In genomic region chr6:133062077-133062476, GRCh38 we compare ENCODE assay signal across 18 cellular contexts.
DNase-seq lines count a peak whose midpoint lies in the region; ATAC-seq and TF ChIP-seq lines count a peak whose summit lies in the region.
"Had no signal": no experiment of that assay in that cellular context is flagged by ENCODE, and none has a peak within 500 bp of the region (broad histone marks: within the 10 kb centered on the region; RNA-seq: fewer than 3 reads in every experiment).

No MANE protein-coding gene starts in this region.

- H3K36me3 Mint-ChIP-seq in CD4-positive, alpha-beta memory T cell: no peaks in the 10 kb centered on the region
- H3K36me3 Mint-ChIP-seq in WTC11: no peaks in the 10 kb centered on the region
- H3K36me3 Mint-ChIP-seq: CD4-positive, CD25-positive, alpha-beta regulatory T cell had no signal

- POLR2A ChIA-PET in CD4-positive, alpha-beta memory T cell (lab: Charles Lee; ENCODE audit: partially characterized antibody): no interaction called here
- POLR2A ChIA-PET in WTC11 (lab: Charles Lee): no interaction called here

- DNase-seq in H4 (ENCODE audit: low spot score) (peak; percentile 13), adipocyte (ENCODE audit: low read depth) (no peak), gastrocnemius medialis (peak; percentile 46 to 51), WTC11 (ENCODE audit: low spot score) (no peak), amniotic stem cell (lab: John Stamatoyannopoulos, UW) (no peak), erythroblast (lab: John Stamatoyannopoulos, UW) (no peak)
- DNase-seq in CD4-positive, alpha-beta memory T cell: no peak
- DNase-seq: activated CD4-positive, alpha-beta T cell treated with anti-CD3 and anti-CD28 coated beads, Interleukin-2, amount 10 ng/mL, durations not matched to agents 7 days and 5 days; CD4-positive, CD25-positive, alpha-beta regulatory T cell; islet precursor cell; NCI-H187 treated with DMSO at 0.1 percent for 48 hours; NCI-H526; stimulated activated CD4-positive, alpha-beta T cell treated with anti-CD3 and anti-CD28 coated beads, Interleukin-2, amount 100 ng/mL, for 48 hours; T-helper 9 cell; upper lobe of left lung had no signal

- peaks cover 0 to 4% (median 0%) of the 10 kb centered on the region in 8 donors for H3K9me3 Mint-ChIP-seq in CD4-positive, alpha-beta memory T cell
- no peaks in the 10 kb centered on the region for H3K9me3 Mint-ChIP-seq in WTC11
- H3K9me3 Mint-ChIP-seq: activated CD4-positive, alpha-beta T cell treated with anti-CD3 and anti-CD28 coated beads, Interleukin-2, amount 10 ng/mL, durations not matched to agents 7 days and 5 days had no signal

- H3K4me3 ChIP-seq in adipocyte (ENCODE audit: low read length): peak overlapping the region; percentile 67
- H3K4me3 ChIP-seq in gastroesophageal sphincter: no peak overlapping the region
- peak overlapping the region in 2 of 4 donors; percentile 21 to 30 for H3K4me3 ChIP-seq in gastrocnemius medialis
- no peak overlapping the region for H3K4me3 ChIP-seq in CD4-positive, alpha-beta memory T cell (ENCODE audit: low read length in 2 of 2)
- H3K4me3 ChIP-seq: adrenal gland, K562, upper lobe of left lung had no signal

- TF ChIP-seq POLR2A in gastroesophageal sphincter (IDR thresholded peaks at IDR 0.05): no peak
- TF ChIP-seq POLR2A in gastrocnemius medialis (IDR thresholded peaks at IDR 0.05): peak in 1 of 2 donors; percentile 33
- TF ChIP-seq POLR2A in erythroblast (IDR thresholded peaks at IDR 0.05; ENCODE audit: low read length): no peak

- 13 to 21% methylated on average over 4 of the region's 4 CpGs for WGBS in gastroesophageal sphincter (ENCODE audit: low coverage in 1 of 2), 2 donors

- no peak overlapping the region for H3K4me3 Mint-ChIP-seq in CD4-positive, alpha-beta memory T cell
- no peak overlapping the region for H3K4me3 Mint-ChIP-seq in WTC11
- H3K4me3 Mint-ChIP-seq: activated CD4-positive, alpha-beta T cell treated with anti-CD3 and anti-CD28 coated beads, Interleukin-2, amount 10 ng/mL, durations not matched to agents 7 days and 5 days; CD4-positive, CD25-positive, alpha-beta regulatory T cell had no signal

- CTCF ChIA-PET in CD4-positive, alpha-beta memory T cell (lab: Charles Lee; ENCODE audit: partially characterized antibody): no interaction called here
- CTCF ChIA-PET in WTC11 (lab: Charles Lee): no interaction called here

- no peaks in the 10 kb centered on the region for H3K27me3 Mint-ChIP-seq in CD4-positive, alpha-beta memory T cell
- H3K27me3 Mint-ChIP-seq in WTC11 (ENCODE audit: low read depth): no peaks in the 10 kb centered on the region
- H3K27me3 Mint-ChIP-seq: CD4-positive, CD25-positive, alpha-beta regulatory T cell had no signal

- H3K27me3 ChIP-seq in adipocyte (replicated peaks; ENCODE audit: control insufficient read depth, insufficient read depth, low read length): no peaks in the 10 kb centered on the region
- no peaks in the 10 kb centered on the region for H3K27me3 ChIP-seq in gastroesophageal sphincter
- H3K27me3 ChIP-seq in gastrocnemius medialis: no peaks in the 10 kb centered on the region
- H3K27me3 ChIP-seq in CD4-positive, alpha-beta memory T cell (ENCODE audit: insufficient read depth, low read length): no peaks in the 10 kb centered on the region
- H3K27me3 ChIP-seq: adrenal gland, upper lobe of left lung had no signal

- TF ChIP-seq CTCF in gastroesophageal sphincter (IDR thresholded peaks at IDR 0.05) (no peak), gastrocnemius medialis (IDR thresholded peaks at IDR 0.05 in 4 of 5, conservative IDR thresholded peaks at IDR 0.05 in 1 of 5) (no peak), WTC11 (IDR thresholded peaks at IDR 0.05) (no peak)

- H3K27ac Mint-ChIP-seq in CD4-positive, alpha-beta memory T cell: no peak overlapping the region
- no peak overlapping the region for H3K27ac Mint-ChIP-seq in WTC11
- H3K27ac Mint-ChIP-seq: activated CD4-positive, alpha-beta T cell treated with anti-CD3 and anti-CD28 coated beads, Interleukin-2, amount 10 ng/mL, durations not matched to agents 7 days and 5 days; CD4-positive, CD25-positive, alpha-beta regulatory T cell had no signal

- H3K27ac ChIP-seq in gastroesophageal sphincter (no peak overlapping the region), gastrocnemius medialis (peak overlapping the region; percentile 59 to 79 (median 74))
- no peak overlapping the region for H3K27ac ChIP-seq in CD4-positive, alpha-beta memory T cell (ENCODE audit: low read depth, low read length)
- H3K27ac ChIP-seq: adrenal gland, upper lobe of left lung had no signal

- H3K9me3 ChIP-seq in adipocyte (ENCODE audit: control insufficient read depth, low read length) (no peaks in the 10 kb centered on the region), gastroesophageal sphincter (no peaks in the 10 kb centered on the region), gastrocnemius medialis (no peaks in the 10 kb centered on the region)
- no peaks in the 10 kb centered on the region for H3K9me3 ChIP-seq in CD4-positive, alpha-beta memory T cell (ENCODE audit: control insufficient read depth in 1 of 2, low read length in 2 of 2)
- H3K9me3 ChIP-seq: adrenal gland, upper lobe of left lung had no signal

- H3K9ac ChIP-seq in adipocyte (ENCODE audit: low read length): no peak overlapping the region

- intact Hi-C loops in gastrocnemius medialis (cut with DNase I; ENCODE audit: low total_unique reads): loop anchor here (2.0 to 10.0 kb wide), 5 partner anchors 21 to 490 kb away; partner anchors contain the start of gene EYA4
- intact Hi-C loops in CD4-positive, alpha-beta memory T cell (cut with micrococcal nuclease): no loop called here

- H3K4me1 Mint-ChIP-seq in CD4-positive, alpha-beta memory T cell: no peaks in the 10 kb centered on the region
- peaks cover 1% of the 10 kb centered on the region for H3K4me1 Mint-ChIP-seq in WTC11
- H3K4me1 Mint-ChIP-seq: activated CD4-positive, alpha-beta T cell treated with anti-CD3 and anti-CD28 coated beads, Interleukin-2, amount 10 ng/mL, durations not matched to agents 7 days and 5 days; CD4-positive, CD25-positive, alpha-beta regulatory T cell had no signal

- ATAC-seq in gastroesophageal sphincter (peak; percentile 63), gastrocnemius medialis (peak; percentile 97 to 99), WTC11 (no peak)
- ATAC-seq: K562 had no signal

- peaks cover 13% of the 10 kb centered on the region for H3K4me1 ChIP-seq in adipocyte (ENCODE audit: control insufficient read depth, insufficient read depth, low read length)
- peaks cover 0 to 11% (median 0%) of the 10 kb centered on the region in 3 donors for H3K4me1 ChIP-seq in gastroesophageal sphincter
- peaks cover 14 to 17% of the 10 kb centered on the region in 2 donors for H3K4me1 ChIP-seq in gastrocnemius medialis
- H3K4me1 ChIP-seq in CD4-positive, alpha-beta memory T cell (ENCODE audit: insufficient read depth, low read length): no peaks in the 10 kb centered on the region
- H3K4me1 ChIP-seq: adrenal gland, upper lobe of left lung had no signal

- in situ Hi-C loops in gastrocnemius medialis (cut with MboI; ENCODE audit: low sequenced_read_pairs in 4 of 4): no loop called here

- no peak for TF ChIP-seq EP300 in gastroesophageal sphincter (IDR thresholded peaks at IDR 0.05)

- H3K36me3 ChIP-seq in adipocyte (ENCODE audit: control insufficient read depth, insufficient read depth, low read length, severe bottlenecking) (no peaks in the 10 kb centered on the region), gastroesophageal sphincter (no peaks in the 10 kb centered on the region), gastrocnemius medialis (no peaks in the 10 kb centered on the region)
- no peaks in the 10 kb centered on the region for H3K36me3 ChIP-seq in CD4-positive, alpha-beta memory T cell (ENCODE audit: insufficient read depth, low read length)
- H3K36me3 ChIP-seq: adrenal gland, upper lobe of left lung had no signal

TF ChIP-seq in WTC11, 78 proteins besides CTCF, POLR2A, EP300 and RAD21:
- TF ChIP-seq MYBL2 (CRISPR knock-in tag; IDR thresholded peaks at IDR 0.05): no peak
- no peak for TF ChIP-seq ZNF671 (CRISPR knock-in tag; IDR thresholded peaks at IDR 0.05)
- no peak for TF ChIP-seq HMGA2 (CRISPR knock-in tag; IDR thresholded peaks at IDR 0.05)

Comparison
In these comparisons a context has a peak if more than half of its experiments do, and no peak if none do; other contexts are left out.
1. DNase-seq: peak in H4 (single experiment) and gastrocnemius medialis (2 of 2); none in adipocyte (single experiment), CD4-positive, alpha-beta memory T cell (0 of 5), WTC11 (single experiment), amniotic stem cell (single experiment) and erythroblast (0 of 2).
2. H3K27ac ChIP-seq: peak in gastrocnemius medialis (4 of 4); none in gastroesophageal sphincter (0 of 4) and CD4-positive, alpha-beta memory T cell (single experiment).